In the genomic region with DNA sequence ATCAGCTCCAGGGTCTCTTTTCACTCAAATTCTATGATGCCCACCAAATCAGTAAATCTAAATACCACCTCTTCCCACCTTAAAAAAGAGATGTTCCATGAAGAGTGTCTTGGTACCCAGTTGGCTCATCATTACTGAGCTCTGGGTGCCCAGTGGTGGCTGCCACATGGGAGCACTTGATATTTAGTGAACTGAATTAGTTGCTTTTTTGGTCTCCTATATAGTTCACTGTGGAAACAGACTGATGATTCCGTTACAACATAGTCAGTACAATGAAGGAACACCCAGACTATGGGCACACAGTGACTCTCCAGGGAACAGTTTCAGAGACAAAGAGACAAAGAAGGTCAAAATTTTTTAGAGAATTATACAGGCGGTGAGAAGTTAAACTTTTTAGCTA, we compare ENCODE assay signal across 18 cellular contexts. TPM values are rescaled to one million over a fixed set of nuclear protein-coding genes. Genes with fewer than 3 reads are reported as not detected.
DNase-seq lines count a peak whose midpoint lies in the region; ATAC-seq lines count a peak whose summit lies in the region.
"Had no signal": no experiment of that assay in that cellular context is flagged by ENCODE, and none has a peak within 500 bp of the region (broad histone marks: within the 10 kb centered on the region; RNA-seq: fewer than 3 reads in every experiment).

No MANE protein-coding gene starts in this region.

- H3K4me3 Mint-ChIP-seq in activated CD4-positive, alpha-beta T cell treated with anti-CD3 and anti-CD28 coated beads, Interleukin-2, amount 10 ng/mL, durations not matched to agents 7 days and 5 days = no peak overlapping the region
- peak overlapping the region in 1 of 8 donors; percentile 78 for H3K4me3 Mint-ChIP-seq in CD4-positive, alpha-beta memory T cell
- no peak overlapping the region for H3K4me3 Mint-ChIP-seq in T-helper 17 cell

- H3K4me1 Mint-ChIP-seq in activated CD4-positive, alpha-beta T cell treated with anti-CD3 and anti-CD28 coated beads, Interleukin-2, amount 10 ng/mL, durations not matched to agents 7 days and 5 days = peaks cover 14% of the 10 kb centered on the region
- H3K4me1 Mint-ChIP-seq in CD4-positive, alpha-beta memory T cell = peaks cover 7 to 27% (median 19%) of the 10 kb centered on the region in 4 donors
- peaks cover 23% of the 10 kb centered on the region for H3K4me1 Mint-ChIP-seq in T-helper 17 cell

- DNase-seq in activated CD4-positive, alpha-beta T cell treated with anti-CD3 and anti-CD28 coated beads, Interleukin-2, amount 10 ng/mL, durations not matched to agents 7 days and 5 days = no peak
- DNase-seq in activated CD4-positive, alpha-beta T cell treated with anti-CD3 and anti-CD28 coated beads, Interleukin-2, amount 50 U/mL, for 1 hour = no peak
- DNase-seq in CD4-positive, alpha-beta memory T cell = peak in 1 of 5 donors; percentile 25
- DNase-seq in T-helper 17 cell (no peak), medulla oblongata (ENCODE audit: extremely low spot score) (no peak), anterior cingulate cortex (lab: John Stamatoyannopoulos, UW) (no peak)
- DNase-seq: activated CD4-positive, CD25-positive, alpha-beta regulatory T cell treated with anti-CD3 and anti-CD28 coated beads, Interleukin-2, amount 50 U/mL, for 72 hours; KG1; NCI-H526; occipital lobe; SHP77 treated with DMSO at 0.1 percent for 48 hours; stimulated activated naive CD4-positive, alpha-beta T cell treated with Interleukin-2 at 50 U/mL for 16 hours; upper lobe of left lung had no signal

- peak overlapping the region; percentile 91 for H3K27ac Mint-ChIP-seq in activated CD4-positive, alpha-beta T cell treated with anti-CD3 and anti-CD28 coated beads, Interleukin-2, amount 10 ng/mL, durations not matched to agents 7 days and 5 days
- no peak overlapping the region for H3K27ac Mint-ChIP-seq in CD4-positive, alpha-beta memory T cell
- no peak overlapping the region for H3K27ac Mint-ChIP-seq in T-helper 17 cell

- H3K4me1 ChIP-seq in CD4-positive, alpha-beta memory T cell (ENCODE audit: insufficient read depth, low read length) = peaks cover 43% of the 10 kb centered on the region
- peaks cover 35% of the 10 kb centered on the region for H3K4me1 ChIP-seq in mesodermal cell (ENCODE audit: control insufficient read depth, insufficient read depth, low read length, poor library complexity, severe bottlenecking)

- no peaks in the 10 kb centered on the region for H3K36me3 ChIP-seq in CD4-positive, alpha-beta memory T cell (ENCODE audit: insufficient read depth, low read length)
- peaks cover 8% of the 10 kb centered on the region for H3K36me3 ChIP-seq in mesodermal cell (ENCODE audit: control insufficient read depth, insufficient read depth, low read length)
- H3K36me3 ChIP-seq: upper lobe of left lung had no signal

- H3K9me3 ChIP-seq in CD4-positive, alpha-beta memory T cell (ENCODE audit: control insufficient read depth in 1 of 2, low read length in 2 of 2) = no peaks in the 10 kb centered on the region
- H3K9me3 ChIP-seq in T-helper 17 cell (ENCODE audit: control insufficient read depth, low read length, poor library complexity, severe bottlenecking) (no peaks in the 10 kb centered on the region), mesodermal cell (ENCODE audit: control insufficient read depth, low read length) (no peaks in the 10 kb centered on the region)
- H3K9me3 ChIP-seq: A549, upper lobe of left lung had no signal

- 57% methylated on average over 1 of the region's 2 CpGs; no CpG with 5 or more reads in 1 of the 2 experiments for WGBS in mesodermal cell (ENCODE audit: insufficient coverage in 2 of 2), 2 experiments

- H3K27me3 ChIP-seq in CD4-positive, alpha-beta memory T cell (ENCODE audit: insufficient read depth, low read length) = no peaks in the 10 kb centered on the region
- H3K27me3 ChIP-seq: foreskin keratinocyte, upper lobe of left lung had no signal

- ATAC-seq in T-helper 17 cell = peak; percentile 8
- no peak for ATAC-seq in GM21360 (IDR thresholded peaks at IDR 0.05; ENCODE audit: unreplicated experiment)
- ATAC-seq: A549, HCT116 had no signal

- no peaks in the 10 kb centered on the region for H3K9me3 Mint-ChIP-seq in activated CD4-positive, alpha-beta T cell treated with anti-CD3 and anti-CD28 coated beads, Interleukin-2, amount 10 ng/mL, durations not matched to agents 7 days and 5 days
- H3K9me3 Mint-ChIP-seq in CD4-positive, alpha-beta memory T cell = no peaks in the 10 kb centered on the region

- H3K27ac ChIP-seq in CD4-positive, alpha-beta memory T cell (ENCODE audit: low read depth, low read length) = peak overlapping the region; percentile 76
- H3K27ac ChIP-seq in mesodermal cell (ENCODE audit: low read depth, low read length, severe bottlenecking) = peak overlapping the region; percentile 83
- H3K27ac ChIP-seq: A549, foreskin keratinocyte, upper lobe of left lung had no signal

- no peaks in the 10 kb centered on the region for H3K27me3 Mint-ChIP-seq in activated CD4-positive, alpha-beta T cell treated with anti-CD3 and anti-CD28 coated beads, Interleukin-2, amount 10 ng/mL, durations not matched to agents 7 days and 5 days
- no peaks in the 10 kb centered on the region for H3K27me3 Mint-ChIP-seq in CD4-positive, alpha-beta memory T cell
- no peaks in the 10 kb centered on the region for H3K27me3 Mint-ChIP-seq in T-helper 17 cell

- POLR2A ChIA-PET in activated CD4-positive, alpha-beta T cell treated with anti-CD3 and anti-CD28 coated beads, Interleukin-2, amount 10 ng/mL, durations not matched to agents 7 days and 5 days (lab: Charles Lee) = interaction anchor here (0.6 to 1.3 kb wide), 3 partner anchors 9 to 301 kb away, joined by 3 to 4 read pairs (median 3); no protein-coding TSS in a partner anchor
- POLR2A ChIA-PET in CD4-positive, alpha-beta memory T cell (lab: Charles Lee; ENCODE audit: partially characterized antibody) = interaction anchor here (0.7 to 12.2 kb wide), 9 partner anchors 11 to 158 kb away, joined by 3 to 306 read pairs (median 16); partner anchors contain the start of genes EVL and YY1

- CTCF ChIA-PET in activated CD4-positive, alpha-beta T cell treated with anti-CD3 and anti-CD28 coated beads, Interleukin-2, amount 10 ng/mL, durations not matched to agents 7 days and 5 days (lab: Charles Lee) = interaction anchor here (0.6 to 5.0 kb wide), 8 partner anchors 9 to 1893 kb away, joined by 3 to 68 read pairs (median 4); no protein-coding TSS in a partner anchor
- CTCF ChIA-PET in CD4-positive, alpha-beta memory T cell (lab: Charles Lee; ENCODE audit: partially characterized antibody) = interaction anchor here (1.0 to 7.4 kb wide), 8 partner anchors 9 to 167 kb away, joined by 3 to 94 read pairs (median 15); partner anchors contain the start of gene YY1

- intact Hi-C loops in CD4-positive, alpha-beta memory T cell (cut with micrococcal nuclease) = loop anchor here (1.0 kb wide), 1 partner anchor 10 kb away; no protein-coding TSS in a partner anchor

- peak overlapping the region; percentile 18 to 64 for H3K4me3 ChIP-seq in CD4-positive, alpha-beta memory T cell (ENCODE audit: low read length in 2 of 2)
- H3K4me3 ChIP-seq in mesodermal cell (ENCODE audit: extremely low read depth, insufficient read depth, low read length, poor library complexity, severe bottlenecking) = no peak overlapping the region
- H3K4me3 ChIP-seq: A549, upper lobe of left lung had no signal

- H3K36me3 Mint-ChIP-seq in activated CD4-positive, alpha-beta T cell treated with anti-CD3 and anti-CD28 coated beads, Interleukin-2, amount 10 ng/mL, durations not matched to agents 7 days and 5 days (ENCODE audit: low read depth) = peaks cover 10% of the 10 kb centered on the region
- peaks cover 0 to under 1% of the 10 kb centered on the region in 2 donors for H3K36me3 Mint-ChIP-seq in CD4-positive, alpha-beta memory T cell
- H3K36me3 Mint-ChIP-seq in T-helper 17 cell (ENCODE audit: low read depth) = no peaks in the 10 kb centered on the region

RNA-seq across cellular contexts. Expression of gene YY1, which starts 14.7 kb away (rescaled TPM):
- total RNA-seq in activated CD4-positive, alpha-beta T cell treated with anti-CD3 and anti-CD28 coated beads, Interleukin-2, amount 10 ng/mL, durations not matched to agents 7 days and 5 days = 100 to 1,000 TPM in 1 of 2 experiments, 10 to 100 TPM in 1; 95.0 to 107 TPM
- total RNA-seq in CD4-positive, alpha-beta memory T cell = 10 to 100 TPM; 85.5 to 90.3 TPM
- 10 to 100 TPM in 1 of 2 donors, 1 to 10 TPM in 1; 8.9 to 23.4 TPM for polyA plus RNA-seq in CD4-positive, alpha-beta memory T cell
- 10 to 100 TPM; 75.5 to 77.9 TPM for total RNA-seq in T-helper 17 cell
- polyA plus RNA-seq in mesodermal cell (2013, experiment 1 of 2) = 76.3 TPM
- polyA plus RNA-seq in mesodermal cell (2013, experiment 2 of 2) = 79.0 TPM
